ENCODE assay signal across 22 cellular contexts in the genomic region with DNA sequence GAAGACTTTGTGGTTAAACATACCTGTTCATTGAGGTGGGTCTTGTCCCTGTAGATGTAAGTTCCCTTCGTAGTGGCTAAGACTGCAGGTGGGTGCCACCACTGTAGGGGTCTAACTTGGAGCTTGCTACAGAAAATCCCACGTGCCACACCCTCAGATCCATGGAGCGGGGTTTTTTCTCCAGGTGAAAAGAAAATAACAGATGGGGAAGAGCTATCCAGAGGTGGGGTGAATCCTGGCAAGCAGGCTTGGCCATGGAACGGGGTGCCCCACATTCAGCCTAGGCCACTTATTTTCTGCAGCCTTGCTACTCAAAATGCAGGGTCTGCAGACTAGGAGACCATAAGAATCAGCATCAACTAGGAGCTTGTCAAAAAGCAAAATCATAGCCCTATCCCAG.
"Had no signal": no experiment of that assay in that cellular context is flagged by ENCODE, and none has a peak within 500 bp of the region (broad histone marks: within the 10 kb centered on the region; RNA-seq: fewer than 3 reads in every experiment).

No MANE protein-coding gene starts in this region.

- DNase-seq: MV-4-11, NCI-H1048, NCI-H1105, NCI-H1417, NCI-H146, NCI-H1694 treated with DMSO at 0.1 percent for 48 hours, NCI-H2029, NCI-H2081 treated with DMSO at 0.1 percent for 48 hours, NCI-H2171, NCI-H226, NCI-H446, NCI-H510A, NCI-H524 treated with DMSO at 0.1 percent for 48 hours, NCI-H69, NCI-H774, SHP77, SK-N-SH had no signal

- H3K4me3 ChIP-seq: K562 had no signal

- H3K36me3 Mint-ChIP-seq: IgD-negative memory B cell had no signal

- H3K9me3 ChIP-seq: SK-N-SH had no signal

- H3K9ac ChIP-seq: SK-N-SH had no signal

- H3K9me3 Mint-ChIP-seq: IgD-negative memory B cell had no signal

- H3K4me2 ChIP-seq: SK-N-SH had no signal

- FAIRE-seq: HTR-8/SVneo, K562 had no signal

- H3K4me3 Mint-ChIP-seq: IgD-negative memory B cell had no signal

- H3K27ac ChIP-seq: HL-60, RWPE1 had no signal

- H3K27me3 Mint-ChIP-seq: IgD-negative memory B cell had no signal
